Comparison of ENCODE assay signal across 30 cellular contexts in the genomic region with DNA sequence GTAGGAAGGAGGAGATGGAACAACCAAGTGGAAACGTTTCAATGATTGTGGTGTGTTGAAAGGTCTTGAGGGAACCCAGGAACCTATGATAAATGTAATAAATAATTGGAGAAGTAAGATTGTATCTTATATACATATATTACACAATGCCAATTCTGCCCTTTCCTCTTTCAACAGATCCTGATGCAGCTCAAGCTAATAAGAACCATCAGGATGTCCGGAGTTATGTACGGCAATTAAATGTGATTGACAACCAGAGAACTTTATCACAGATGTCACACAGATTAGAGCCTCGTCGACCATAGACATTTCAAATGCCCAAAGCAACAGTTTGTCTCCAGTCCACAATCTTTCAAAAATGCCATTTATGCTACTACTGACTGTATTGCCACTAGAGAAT. TPM values are rescaled to one million over a fixed set of nuclear protein-coding genes. Genes with fewer than 3 reads are reported as not detected.
DNase-seq lines count a peak whose midpoint lies in the region; ATAC-seq and TF ChIP-seq lines count a peak whose summit lies in the region.
"Had no signal": no experiment of that assay in that cellular context is flagged by ENCODE, and none has a peak within 500 bp of the region (broad histone marks: within the 10 kb centered on the region; RNA-seq: fewer than 3 reads in every experiment).

No MANE protein-coding gene starts in this region.

- POLR2A ChIA-PET in A673 (lab: Charles Lee; ENCODE audit: low non-redundant PET) = no interaction called here
- POLR2A ChIA-PET in IMR-90 (lab: Charles Lee; ENCODE audit: unreplicated experiment) = no interaction called here

- H3K4me3 ChIP-seq in A673 (ENCODE audit: low read depth, low read length, poor library complexity, severe bottlenecking) = no peak overlapping the region
- H3K4me3 ChIP-seq in IMR-90 (ENCODE audit: insufficient read depth, low read depth, low read length) = no peak overlapping the region
- no peak overlapping the region for H3K4me3 ChIP-seq in coronary artery
- no peak overlapping the region for H3K4me3 ChIP-seq in heart left ventricle
- H3K4me3 ChIP-seq: ascending aorta, cardiac muscle cell, esophagus muscularis mucosa, left lung, right atrium auricular region, testis had no signal

- H3K4me3 Mint-ChIP-seq in dendritic cell treated with granulocyte-macrophage colony-stimulating factor and Interleukin-4, amounts not matched to agents 40 ng/mL and 50 ng/mL, for 4 days = no peak overlapping the region
- H3K4me3 Mint-ChIP-seq: activated naive CD8-positive, alpha-beta T cell treated with anti-CD3 and anti-CD28 coated beads, Interleukin-2, amount 10 ng/mL, durations not matched to agents 7 days and 5 days; activated T-cell treated with anti-CD3 and anti-CD28 coated beads, Interleukin-2, amount 50 U/mL, for 24 hours; endodermal cell; H9; memory B cell had no signal

- H3K27me3 Mint-ChIP-seq in dendritic cell treated with granulocyte-macrophage colony-stimulating factor and Interleukin-4, amounts not matched to agents 40 ng/mL and 50 ng/mL, for 4 days = no peaks in the 10 kb centered on the region

- no peak for TF ChIP-seq RAD21 in IMR-90 (IDR thresholded peaks at IDR 0.05; ENCODE audit: low read length)

- no peaks in the 10 kb centered on the region for H3K9me3 ChIP-seq in A673 (ENCODE audit: low read depth, low read length, poor library complexity, severe bottlenecking)
- no peaks in the 10 kb centered on the region for H3K9me3 ChIP-seq in IMR-90 (ENCODE audit: control insufficient read depth, insufficient read depth, low read length)
- no peaks in the 10 kb centered on the region for H3K9me3 ChIP-seq in heart left ventricle
- H3K9me3 ChIP-seq: ascending aorta, BE2C, esophagus muscularis mucosa, left lung, right atrium auricular region, testis had no signal

- H4K5ac ChIP-seq in IMR-90 (ENCODE audit: low read depth, low read length) = peak overlapping the region; percentile 53; the same call in 1 of the 2 replicates

- dilution Hi-C loops in IMR-90 (cut with HindIII; ENCODE audit: low sequenced_read_pairs, unreplicated experiment) = no loop called here

- H3K23ac ChIP-seq in IMR-90 (ENCODE audit: low read depth, low read length) = 0 out of 2 replicates have a peak overlapping the region, but pooled peaks have one; percentile 64

- H3K4ac ChIP-seq in IMR-90 (ENCODE audit: low read depth, low read length) = peak overlapping the region; percentile 65; the same call in 1 of the 2 replicates

- DNase-seq in A673 (ENCODE audit: low spot score) (peak; percentile 35), IMR-90 (no peak), NOMO-1 treated with dmso at 0.1 percent for 144 hours (lab: John Stamatoyannopoulos, UW; ENCODE audit: unreplicated experiment) (peak; percentile 29), coronary artery (ENCODE audit: low spot score) (no peak), HuH-7.5 (ENCODE audit: low spot score) (no peak), erythroblast (lab: John Stamatoyannopoulos, UW) (no peak), heart left ventricle (no peak)
- DNase-seq: activated effector memory CD4-positive, alpha-beta T cell treated with anti-CD3 and anti-CD28 coated beads, Interleukin-2, amount 50 U/mL, for 16 hours; activated naive CD8-positive, alpha-beta T cell treated with anti-CD3 and anti-CD28 coated beads, Interleukin-2, amount 10 ng/mL, durations not matched to agents 7 days and 5 days; activated T-cell treated with anti-CD3 and anti-CD28 coated beads, Interleukin-2, amount 50 U/mL, for 24 hours; BE2C; endodermal cell; foreskin fibroblast; H9; left lung; NCI-H1417; NCI-H2029; NCI-H2227 treated with DMSO at 0.1 percent for 48 hours; NCI-H526; small intestine; stimulated activated naive CD4-positive, alpha-beta T cell treated with Interleukin-2 at 50 U/mL for 16 hours; testis had no signal

- no peak overlapping the region for H3K9ac ChIP-seq in IMR-90 (ENCODE audit: low read depth, low read length)
- H3K9ac ChIP-seq: parathyroid adenoma had no signal

- H3K9me3 Mint-ChIP-seq in dendritic cell treated with granulocyte-macrophage colony-stimulating factor and Interleukin-4, amounts not matched to agents 40 ng/mL and 50 ng/mL, for 4 days = no peaks in the 10 kb centered on the region
- H3K9me3 Mint-ChIP-seq: activated naive CD8-positive, alpha-beta T cell treated with anti-CD3 and anti-CD28 coated beads, Interleukin-2, amount 10 ng/mL, durations not matched to agents 7 days and 5 days; activated T-cell treated with anti-CD3 and anti-CD28 coated beads, Interleukin-2, amount 50 U/mL, for 24 hours; endodermal cell; H9; memory B cell had no signal

- H3K4me1 Mint-ChIP-seq in dendritic cell treated with granulocyte-macrophage colony-stimulating factor and Interleukin-4, amounts not matched to agents 40 ng/mL and 50 ng/mL, for 4 days (ENCODE audit: low read depth) = peaks cover 41% of the 10 kb centered on the region
- H3K4me1 Mint-ChIP-seq: H9, memory B cell had no signal

- H3K14ac ChIP-seq in IMR-90 (replicated peaks; ENCODE audit: low read depth, low read length) = peak overlapping the region; percentile 68; the same call in 1 of the 2 replicates

- peak overlapping the region; percentile 87 for H2AK5ac ChIP-seq in IMR-90 (ENCODE audit: low read depth, low read length)

- 75% methylated on average over 4 of the region's 5 CpGs; no CpG with 5 or more reads in 1 of the 2 experiments for WGBS in IMR-90 (ENCODE audit: extremely low coverage in 2 of 2, insufficient read length in 1 of 2), 2 experiments
- WGBS in heart left ventricle, 4 donors = 66 to 79% (median 71%) methylated on average over 5 of the region's 5 CpGs

- H3K36me3 ChIP-seq in A673 (ENCODE audit: insufficient read depth, low read length, poor library complexity, severe bottlenecking) (no peaks in the 10 kb centered on the region), IMR-90 (ENCODE audit: control insufficient read depth, insufficient read depth, low read length) (no peaks in the 10 kb centered on the region), heart left ventricle (peaks cover 0 to 7% (median 0%) of the 10 kb centered on the region in 9 donors)
- H3K36me3 ChIP-seq: ascending aorta, BE2C, cardiac muscle cell, esophagus muscularis mucosa, left lung, right atrium auricular region had no signal

- H4K91ac ChIP-seq in IMR-90 (ENCODE audit: insufficient read depth, low read depth, low read length) = peak overlapping the region; percentile 43; the same call in 1 of the 2 replicates

- H3K9me1 ChIP-seq in IMR-90 (ENCODE audit: insufficient read depth, low read length) = peaks cover 16% of the 10 kb centered on the region

- H2BK20ac ChIP-seq in IMR-90 (ENCODE audit: low read depth, low read length) = peak overlapping the region; percentile 77; the same call in 1 of the 2 replicates

- intact Hi-C loops in A673 (cut with micrococcal nuclease; ENCODE audit: unreplicated experiment) (no loop called here), IMR-90 (cut with micrococcal nuclease) (no loop called here), heart left ventricle (cut with DNase I) (loop anchor here in 1 of 10 donors (1.0 kb wide), 1 partner anchor 19 kb away; no protein-coding TSS in a partner anchor)
- intact Hi-C loops in dendritic cell treated with granulocyte-macrophage colony-stimulating factor and Interleukin-4, amounts not matched to agents 40 ng/mL and 50 ng/mL, for 4 days (cut with micrococcal nuclease) = no loop called here

- peak overlapping the region; percentile 10 to 53; a peak in 2 of 4 replicates for H4K8ac ChIP-seq in IMR-90 (ENCODE audit: low read depth in 2 of 2, low read length in 2 of 2)

- H3K36me3 Mint-ChIP-seq in dendritic cell treated with granulocyte-macrophage colony-stimulating factor and Interleukin-4, amounts not matched to agents 40 ng/mL and 50 ng/mL, for 4 days (ENCODE audit: low read depth) = no peaks in the 10 kb centered on the region
- H3K36me3 Mint-ChIP-seq: activated naive CD8-positive, alpha-beta T cell treated with anti-CD3 and anti-CD28 coated beads, Interleukin-2, amount 10 ng/mL, durations not matched to agents 7 days and 5 days; memory B cell had no signal

- no peak overlapping the region for H2AFZ ChIP-seq in IMR-90 (replicated peaks; ENCODE audit: low read length, poor library complexity)
- H2AFZ ChIP-seq: parathyroid adenoma had no signal

- in situ Hi-C loops in IMR-90 (cut with MboI; ENCODE audit: low sequenced_read_pairs) = no loop called here

- no peak overlapping the region for H2BK5ac ChIP-seq in IMR-90 (ENCODE audit: low read depth, low read length, poor library complexity, severe bottlenecking)

- H3K4me2 ChIP-seq in IMR-90 (ENCODE audit: low read depth, low read length) = no peak overlapping the region

- peak overlapping the region; percentile 72 for H2BK120ac ChIP-seq in IMR-90 (ENCODE audit: low read depth, low read length)

- no peak for TF ChIP-seq POLR2A in IMR-90 (IDR thresholded peaks at IDR 0.05; ENCODE audit: low read depth, low read length)
- TF ChIP-seq POLR2A in erythroblast (IDR thresholded peaks at IDR 0.05; ENCODE audit: low read length) = no peak
- TF ChIP-seq POLR2A in heart left ventricle (IDR thresholded peaks at IDR 0.05) = no peak

- H3K56ac ChIP-seq in IMR-90 (ENCODE audit: extremely low read depth, insufficient read depth, low read length) = no peak overlapping the region

- H4K20me1 ChIP-seq in IMR-90 (ENCODE audit: insufficient read depth, low read length) = no peaks in the 10 kb centered on the region

- peak overlapping the region; percentile 27; the same call in 1 of the 2 replicates for H3K18ac ChIP-seq in IMR-90 (ENCODE audit: low read depth, low read length)

- peak overlapping the region; percentile 92; the same call in 2 of the 3 replicates for H2BK15ac ChIP-seq in IMR-90 (ENCODE audit: low read depth, low read length)

- H3K27me3 ChIP-seq in A673 (replicated peaks; ENCODE audit: insufficient read depth, low read depth, low read length, poor library complexity) (no peaks in the 10 kb centered on the region), IMR-90 (ENCODE audit: control insufficient read depth, insufficient read depth, low read length) (no peaks in the 10 kb centered on the region), heart left ventricle (no peaks in the 10 kb centered on the region)
- H3K27me3 ChIP-seq: ascending aorta, BE2C, cardiac muscle cell, esophagus muscularis mucosa, left lung, right atrium auricular region, testis had no signal

- H3K27ac ChIP-seq in A673 (ENCODE audit: low read depth, low read length, poor library complexity, severe bottlenecking) = no peak overlapping the region
- no peak overlapping the region for H3K27ac ChIP-seq in IMR-90 (ENCODE audit: insufficient read depth, low read length)
- H3K27ac ChIP-seq in coronary artery = no peak overlapping the region
- H3K27ac ChIP-seq in heart left ventricle = no peak overlapping the region
- H3K27ac ChIP-seq: ascending aorta, cardiac muscle cell, esophagus muscularis mucosa, left lung, parathyroid adenoma, right atrium auricular region, RWPE1, testis had no signal

- peak overlapping the region; percentile 41 for H3K27ac Mint-ChIP-seq in dendritic cell treated with granulocyte-macrophage colony-stimulating factor and Interleukin-4, amounts not matched to agents 40 ng/mL and 50 ng/mL, for 4 days
- H3K27ac Mint-ChIP-seq: activated naive CD8-positive, alpha-beta T cell treated with anti-CD3 and anti-CD28 coated beads, Interleukin-2, amount 10 ng/mL, durations not matched to agents 7 days and 5 days; activated T-cell treated with anti-CD3 and anti-CD28 coated beads, Interleukin-2, amount 50 U/mL, for 24 hours; endodermal cell; H9; memory B cell had no signal

- CTCF ChIA-PET in A673 (lab: Charles Lee) = no interaction called here
- CTCF ChIA-PET in IMR-90 (lab: Yijun Ruan, JAX) = no interaction called here

- no peak overlapping the region for H2AK9ac ChIP-seq in IMR-90 (replicated peaks; ENCODE audit: low read depth, low read length, poor library complexity)

- H3K79me1 ChIP-seq in IMR-90 (ENCODE audit: low read depth in 1 of 2, low read length in 2 of 2) = no peaks in the 10 kb centered on the region

- BruUV-seq in A673 (replicated peaks; lab: Mats Ljungman, UMichigan) (no TSS peak), IMR-90 (replicated peaks; lab: Mats Ljungman, UMichigan) (no TSS peak)

- ATAC-seq in IMR-90 (ENCODE audit: low read depth) (no peak), heart left ventricle (no peak)
- ATAC-seq: left lung had no signal

- TF ChIP-seq CTCF in A673 (conservative IDR thresholded peaks at IDR 0.05; ENCODE audit: low read depth, low read length) (no peak), IMR-90 (conservative IDR thresholded peaks at IDR 0.05; ENCODE audit: low read depth, low read length) (no peak), coronary artery (IDR thresholded peaks at IDR 0.05) (no peak), heart left ventricle (IDR thresholded peaks at IDR 0.05) (no peak)

- H3K4me1 ChIP-seq in A673 (ENCODE audit: insufficient read depth, low read length, poor library complexity, severe bottlenecking) (peaks cover 53% of the 10 kb centered on the region), IMR-90 (ENCODE audit: control insufficient read depth, insufficient read depth, low read length) (peaks cover 19% of the 10 kb centered on the region), heart left ventricle (peaks cover 0 to 35% (median 13%) of the 10 kb centered on the region in 12 donors)
- H3K4me1 ChIP-seq: parathyroid adenoma, testis had no signal

RNA-seq across cellular contexts. Expression of a gene that starts 24.2 kb away (rescaled TPM):
- total RNA-seq in A673 (2021) (40.0 and 43.7 TPM in 2 replicates), IMR-90 (2012; rRNA removed) (84.4 and 93.0 TPM in 2 replicates), heart left ventricle (100 to 1,000 TPM; 275 to 487 (median 451) TPM)
- polyA plus RNA-seq in IMR-90 (2012; rRNA removed) (22.9 and 27.5 TPM in 2 replicates), heart left ventricle (100 to 1,000 TPM in 1 of 2 donors, 10 to 100 TPM in 1; 98.6 to 175 TPM)
- polyA plus RNA-seq in IMR-90 (2012; cell fraction: cytosol; rRNA removed) = 6.0 and 6.1 TPM in 2 replicates
- polyA plus RNA-seq in IMR-90 (2012; cell fraction: nucleus; rRNA removed; ENCODE audit: low replicate concordance) = 2.9 and 14.5 TPM in 2 replicates

Comparison
In these comparisons a context has a peak if more than half of its experiments do, and no peak if none do; other contexts are left out.
1. DNase-seq: peak in A673 (single experiment) and NOMO-1 treated with dmso at 0.1 percent for 144 hours (single experiment); none in IMR-90 (single experiment), coronary artery (single experiment), HuH-7.5 (single experiment), erythroblast (0 of 2) and heart left ventricle (0 of 5).